Comparison of ENCODE assay signal across 1 cellular context in the genomic region with DNA sequence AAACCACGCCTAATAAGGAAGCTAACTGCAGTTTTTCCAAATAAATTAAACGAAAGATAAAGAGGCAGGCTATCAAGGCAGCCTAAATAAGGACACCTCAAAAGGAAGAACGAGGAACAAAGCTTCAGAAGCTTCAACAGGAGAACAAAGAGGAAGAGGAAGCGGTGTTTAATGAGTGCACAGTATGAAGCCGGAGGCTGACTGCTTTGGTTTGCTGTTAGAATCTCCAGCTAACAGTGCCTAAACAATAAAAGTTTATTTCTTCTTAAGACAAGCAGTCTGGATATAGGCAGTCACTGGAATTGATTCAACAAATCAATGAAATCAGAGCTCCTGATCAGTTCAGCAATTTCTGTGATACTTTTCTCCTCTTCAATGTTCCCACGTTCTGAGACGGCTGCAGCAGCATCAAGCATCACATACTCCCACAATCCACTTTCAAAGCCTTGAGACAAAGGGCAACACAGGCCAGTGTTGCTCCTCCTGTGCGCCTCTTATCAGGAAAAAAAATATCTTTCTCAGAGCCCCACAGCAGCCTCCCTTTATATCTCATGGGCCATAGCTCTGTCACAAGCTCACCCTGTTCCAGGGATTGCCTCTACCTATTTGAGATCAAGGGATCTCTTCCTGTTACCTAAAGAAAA.
A peak's percentile ranks its signal among the peaks of the same experiment; 100 is the strongest.
TF ChIP-seq lines count a peak whose summit lies in the region.

No MANE protein-coding gene starts in this region.

TF ChIP-seq in GM23338, 12 proteins besides CTCF, POLR2A, EP300 and RAD21 (continued from another document):
- TF ChIP-seq ZNF462 (CRISPR knock-in tag; IDR thresholded peaks at IDR 0.05) (peak; percentile 81), CREB1 (CRISPR knock-in tag; IDR thresholded peaks at IDR 0.05; ENCODE audit: low read depth) (no peak), EZH2phosphoT487 (IDR thresholded peaks at IDR 0.05; ENCODE audit: unreplicated experiment) (no peak), ZNF331 (CRISPR knock-in tag; IDR thresholded peaks at IDR 0.05; ENCODE audit: low read depth) (no peak)
- TF ChIP-seq, protein P1, sequence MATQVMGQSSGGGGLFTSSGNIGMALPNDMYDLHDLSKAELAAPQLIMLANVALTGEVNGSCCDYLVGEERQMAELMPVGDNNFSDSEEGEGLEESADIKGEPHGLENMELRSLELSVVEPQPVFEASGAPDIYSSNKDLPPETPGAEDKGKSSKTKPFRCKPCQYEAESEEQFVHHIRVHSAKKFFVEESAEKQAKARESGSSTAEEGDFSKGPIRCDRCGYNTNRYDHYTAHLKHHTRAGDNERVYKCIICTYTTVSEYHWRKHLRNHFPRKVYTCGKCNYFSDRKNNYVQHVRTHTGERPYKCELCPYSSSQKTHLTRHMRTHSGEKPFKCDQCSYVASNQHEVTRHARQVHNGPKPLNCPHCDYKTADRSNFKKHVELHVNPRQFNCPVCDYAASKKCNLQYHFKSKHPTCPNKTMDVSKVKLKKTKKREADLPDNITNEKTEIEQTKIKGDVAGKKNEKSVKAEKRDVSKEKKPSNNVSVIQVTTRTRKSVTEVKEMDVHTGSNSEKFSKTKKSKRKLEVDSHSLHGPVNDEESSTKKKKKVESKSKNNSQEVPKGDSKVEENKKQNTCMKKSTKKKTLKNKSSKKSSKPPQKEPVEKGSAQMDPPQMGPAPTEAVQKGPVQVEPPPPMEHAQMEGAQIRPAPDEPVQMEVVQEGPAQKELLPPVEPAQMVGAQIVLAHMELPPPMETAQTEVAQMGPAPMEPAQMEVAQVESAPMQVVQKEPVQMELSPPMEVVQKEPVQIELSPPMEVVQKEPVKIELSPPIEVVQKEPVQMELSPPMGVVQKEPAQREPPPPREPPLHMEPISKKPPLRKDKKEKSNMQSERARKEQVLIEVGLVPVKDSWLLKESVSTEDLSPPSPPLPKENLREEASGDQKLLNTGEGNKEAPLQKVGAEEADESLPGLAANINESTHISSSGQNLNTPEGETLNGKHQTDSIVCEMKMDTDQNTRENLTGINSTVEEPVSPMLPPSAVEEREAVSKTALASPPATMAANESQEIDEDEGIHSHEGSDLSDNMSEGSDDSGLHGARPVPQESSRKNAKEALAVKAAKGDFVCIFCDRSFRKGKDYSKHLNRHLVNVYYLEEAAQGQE (IDR thresholded peaks at IDR 0.05; ENCODE audit: unreplicated experiment), result no peak
